Comparison of ENCODE assay signal across 10 cellular contexts in the genomic region with DNA sequence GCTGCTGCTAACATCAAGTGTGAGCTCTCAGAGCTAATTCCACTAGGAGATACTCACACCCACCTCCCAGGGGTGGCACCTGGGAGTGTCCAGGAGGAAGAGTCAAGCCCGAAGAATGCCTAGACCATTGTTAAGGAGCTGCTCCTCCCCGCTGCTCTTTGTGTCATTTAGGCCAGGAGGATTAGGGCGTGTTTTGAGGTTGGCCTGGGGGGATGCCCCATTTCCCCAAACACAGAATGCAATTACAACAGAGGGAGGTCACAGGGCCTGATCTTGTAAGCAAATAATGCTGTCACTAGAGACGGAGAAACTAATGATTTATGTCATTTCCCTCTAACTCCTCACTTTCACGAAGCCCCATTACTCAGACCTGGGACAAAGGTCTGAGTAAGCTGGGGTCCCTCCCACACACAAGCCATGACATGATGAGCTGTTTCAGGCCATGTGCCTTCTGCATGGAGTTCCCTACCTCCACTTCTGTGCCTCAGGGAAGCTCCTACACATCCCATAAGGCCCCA.
DNase-seq lines count a peak whose midpoint lies in the region; ATAC-seq and TF ChIP-seq lines count a peak whose summit lies in the region.
"Had no signal": no experiment of that assay in that cellular context is flagged by ENCODE, and none has a peak within 500 bp of the region (broad histone marks: within the 10 kb centered on the region; RNA-seq: fewer than 3 reads in every experiment).

No MANE protein-coding gene starts in this region.

- ATAC-seq in GM21619 (IDR thresholded peaks at IDR 0.05; ENCODE audit: unreplicated experiment) (no peak), HG02938 (IDR thresholded peaks at IDR 0.05; ENCODE audit: unreplicated experiment) (no peak)
- ATAC-seq: naive thymus-derived CD4-positive, alpha-beta T cell had no signal

- peaks cover 16% of the 10 kb centered on the region; the same call in 1 of the 2 replicates for H3F3A ChIP-seq in PC-9 (ENCODE audit: insufficient read depth, low read depth)

- H2AFZ ChIP-seq in PC-9, result no peak overlapping the region

- POLR2A ChIA-PET in PC-9 (lab: Charles Lee; ENCODE audit: unreplicated experiment), result interaction anchor here (0.5 to 1.1 kb wide), 8 partner anchors 8 to 1053 kb away, joined by 3 to 5 read pairs (median 4); no protein-coding TSS in a partner anchor

- H3K4me3 ChIP-seq in PC-9, result no peak overlapping the region; the same call in 1 of the 2 replicates
- H3K4me3 ChIP-seq in ascending aorta, result no peak overlapping the region
- H3K4me3 ChIP-seq in dorsolateral prefrontal cortex, result no peak overlapping the region
- H3K4me3 ChIP-seq: BLaER1 had no signal

- CTCF ChIA-PET in PC-9 (lab: Charles Lee), result interaction anchor here (1.4 kb wide), 1 partner anchor 1056 kb away, joined by 3 read pairs; no protein-coding TSS in a partner anchor

- no peaks in the 10 kb centered on the region for H4K20me1 ChIP-seq in PC-9 (ENCODE audit: insufficient read depth)
- H4K20me1 ChIP-seq: BLaER1 had no signal

- 0 out of 2 replicates have a peak, but pooled peaks have one; percentile 14 for TF ChIP-seq CTCF in PC-9 (conservative IDR thresholded peaks at IDR 0.05)
- no peak for TF ChIP-seq CTCF in ascending aorta (IDR thresholded peaks at IDR 0.05)
- no peak for TF ChIP-seq CTCF in dorsolateral prefrontal cortex (IDR thresholded peaks at IDR 0.05 in 54 of 56, conservative IDR thresholded peaks at IDR 0.05 in 2 of 56; ENCODE audit: low read depth in 1 of 56, partially characterized antibody in 56 of 56)

- peak overlapping the region; percentile 73 for H3K27ac ChIP-seq in PC-9
- H3K27ac ChIP-seq in ascending aorta, result no peak overlapping the region
- H3K27ac ChIP-seq in dorsolateral prefrontal cortex, result no peak overlapping the region
- H3K27ac ChIP-seq: BLaER1 had no signal

- H3K36me3 ChIP-seq in PC-9 (ENCODE audit: low read depth) (no peaks in the 10 kb centered on the region), ascending aorta (no peaks in the 10 kb centered on the region)
- H3K36me3 ChIP-seq: BLaER1 had no signal

- peak overlapping the region; percentile 59 for H3K4me2 ChIP-seq in PC-9
- H3K4me2 ChIP-seq: BLaER1 had no signal

- peaks cover 8% of the 10 kb centered on the region; the same call in 1 of the 2 replicates for H3K9me3 ChIP-seq in PC-9 (ENCODE audit: insufficient read depth, low read depth)
- no peaks in the 10 kb centered on the region for H3K9me3 ChIP-seq in ascending aorta
- H3K9me3 ChIP-seq: BLaER1 had no signal

- H3K27me3 ChIP-seq in PC-9 (ENCODE audit: insufficient read depth, low read depth), result no peaks in the 10 kb centered on the region
- H3K27me3 ChIP-seq in ascending aorta, result no peaks in the 10 kb centered on the region
- H3K27me3 ChIP-seq in dorsolateral prefrontal cortex, result no peaks in the 10 kb centered on the region
- H3K27me3 ChIP-seq: BLaER1 had no signal

- H3K4me1 ChIP-seq in PC-9 (replicated peaks; ENCODE audit: insufficient read depth) (peaks cover 24% of the 10 kb centered on the region), ascending aorta (no peaks in the 10 kb centered on the region)
- H3K4me1 ChIP-seq: BLaER1 had no signal

- no peaks in the 10 kb centered on the region for H3K79me2 ChIP-seq in PC-9 (ENCODE audit: low read depth)

- BruUV-seq in PC-9 (replicated peaks; lab: Mats Ljungman, UMichigan), result no TSS peak

- DNase-seq in CD1c-positive myeloid dendritic cell (ENCODE audit: extremely low spot score) (peak; percentile 77), HPDE6-E6E7 (ENCODE audit: extremely low spot score) (peak; percentile 93), PC-9 (peak; percentile 92 to 99), glomerular visceral epithelial cell (ENCODE audit: extremely low spot score) (peak; percentile 50), ascending aorta (ENCODE audit: low spot score in 2 of 2) (no peak), dorsolateral prefrontal cortex (no peak)
- DNase-seq: naive thymus-derived CD4-positive, alpha-beta T cell had no signal

- no peaks in the 10 kb centered on the region for H3K9me2 ChIP-seq in PC-9 (ENCODE audit: insufficient read depth)

- intact Hi-C loops in PC-9 (cut with micrococcal nuclease; ENCODE audit: unreplicated experiment) (loop anchor here (1.0 to 2.0 kb wide), 3 partner anchors 65 to 273 kb away; no protein-coding TSS in a partner anchor), ascending aorta (cut with DNase I) (no loop called here), dorsolateral prefrontal cortex (cut with DNase I) (no loop called here)

Comparison
In these comparisons a context has a peak if more than half of its experiments do, and no peak if none do; other contexts are left out.
1. DNase-seq: peak in CD1c-positive myeloid dendritic cell (single experiment), HPDE6-E6E7 (single experiment), PC-9 (2 of 2) and glomerular visceral epithelial cell (single experiment); none in ascending aorta (0 of 2) and dorsolateral prefrontal cortex (0 of 10).